ENCODE assay signal across 25 cellular contexts in the genomic region with DNA sequence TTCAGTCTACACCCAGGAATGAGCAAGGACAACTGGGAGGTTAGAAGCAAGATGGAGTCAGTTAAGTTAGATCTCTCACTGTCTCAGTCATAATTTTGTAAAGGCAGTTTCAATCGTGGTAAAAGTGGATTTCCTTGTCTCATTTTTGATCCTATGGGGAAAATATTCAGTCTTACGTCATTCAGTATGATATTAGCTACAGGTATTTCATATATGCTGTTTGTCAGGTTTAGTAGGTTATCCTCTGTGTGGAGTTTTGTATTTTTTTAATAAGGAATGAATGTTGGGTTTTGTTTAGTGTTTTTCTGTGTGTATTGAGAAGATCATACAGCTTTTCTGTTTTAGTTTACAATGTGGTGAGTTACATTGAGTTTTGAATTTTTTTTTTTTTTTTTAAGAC. TPM values are rescaled to one million over a fixed set of nuclear protein-coding genes. Genes with fewer than 3 reads are reported as not detected.
DNase-seq lines count a peak whose midpoint lies in the region; ATAC-seq and TF ChIP-seq lines count a peak whose summit lies in the region.
"Had no signal": no experiment of that assay in that cellular context is flagged by ENCODE, and none has a peak within 500 bp of the region (broad histone marks: within the 10 kb centered on the region; RNA-seq: fewer than 3 reads in every experiment).

No MANE protein-coding gene starts in this region.

- H3K36me3 Mint-ChIP-seq in WTC11 (no peaks in the 10 kb centered on the region; the same call in 1 of the 2 replicates), progenitor cell of endocrine pancreas (ENCODE audit: insufficient read depth) (peaks cover 7% of the 10 kb centered on the region)

- TF ChIP-seq RAD21 in Ishikawa (IDR thresholded peaks at IDR 0.05; ENCODE audit: low read depth) = no peak

- CTCF ChIA-PET in WTC11 (lab: Charles Lee) = interaction anchor here (1.0 to 1.7 kb wide), 3 partner anchors 50 to 126 kb away, joined by 3 to 5 read pairs (median 4); no protein-coding TSS in a partner anchor

- H3K4me3 Mint-ChIP-seq in WTC11 (no peak overlapping the region), progenitor cell of endocrine pancreas (ENCODE audit: low read depth) (no peak overlapping the region)
- H3K4me3 Mint-ChIP-seq: CD8-positive, alpha-beta memory T cell; GM23338; H9; HFFc6 had no signal

- no peak for TF ChIP-seq EP300 in Ishikawa (IDR thresholded peaks at IDR 0.05; ENCODE audit: borderline replicate concordance)

- TF ChIP-seq CTCF in WTC11 (IDR thresholded peaks at IDR 0.05) = no peak
- no peak for TF ChIP-seq CTCF in progenitor cell of endocrine pancreas (IDR thresholded peaks at IDR 0.05; ENCODE audit: unreplicated experiment)

- POLR2A ChIA-PET in WTC11 (lab: Charles Lee) = no interaction called here

- H3K9me3 Mint-ChIP-seq in WTC11 (no peaks in the 10 kb centered on the region; the same call in 1 of the 2 replicates), progenitor cell of endocrine pancreas (ENCODE audit: low read depth) (no peaks in the 10 kb centered on the region)
- H3K9me3 Mint-ChIP-seq: CD8-positive, alpha-beta memory T cell; GM23338; H9; HFFc6 had no signal

- no peak for ATAC-seq in WTC11
- peak; percentile 71 for ATAC-seq in esophagus mucosa
- ATAC-seq: GM23338, SK-N-SH treated with all-trans-retinoic acid at 6 μM for 48 hours had no signal

- DNase-seq in WTC11 (ENCODE audit: low spot score) (no peak), superior temporal gyrus (ENCODE audit: extremely low spot score) (peak; percentile 3), foreskin melanocyte (no peak), progenitor cell of endocrine pancreas (ENCODE audit: low spot score, unreplicated experiment) (no peak), NCI-H82 (lab: John Stamatoyannopoulos, UW) (no peak)
- DNase-seq: C1 segment of cervical spinal cord; CD8-positive, alpha-beta memory T cell; DMS53; H9; HFFc6; NCI-H1048; NCI-H1417; NCI-H1694; NCI-H2029 treated with DMSO at 0.1 percent for 48 hours; NCI-H526 treated with DMSO at 0.1 percent for 48 hours; Peyer's patch; SJCRH30 had no signal

- H3K4me1 Mint-ChIP-seq in WTC11 = peaks cover 52% of the 10 kb centered on the region
- peaks cover 22% of the 10 kb centered on the region for H3K4me1 Mint-ChIP-seq in progenitor cell of endocrine pancreas (ENCODE audit: low read depth)

- H3K27ac Mint-ChIP-seq in WTC11 (0 out of 2 replicates have a peak overlapping the region, but pooled peaks have one; percentile 2), progenitor cell of endocrine pancreas (no peak overlapping the region)
- H3K27ac Mint-ChIP-seq: HFFc6 had no signal

- no peaks in the 10 kb centered on the region for H3K27me3 Mint-ChIP-seq in WTC11 (ENCODE audit: low read depth)
- H3K27me3 Mint-ChIP-seq in progenitor cell of endocrine pancreas = no peaks in the 10 kb centered on the region
- H3K27me3 Mint-ChIP-seq: CD8-positive, alpha-beta memory T cell had no signal

TF ChIP-seq in Ishikawa, 13 proteins besides CTCF, POLR2A, EP300 and RAD21:
- TF ChIP-seq CEBPB (IDR thresholded peaks at IDR 0.05) (no peak), TEAD4 (IDR thresholded peaks at IDR 0.05) (peak; percentile 16; the same call in 1 of the 2 replicates), FOXM1 (IDR thresholded peaks at IDR 0.05; ENCODE audit: borderline replicate concordance, low read depth) (no peak)
- TF ChIP-seq, protein P1, sequence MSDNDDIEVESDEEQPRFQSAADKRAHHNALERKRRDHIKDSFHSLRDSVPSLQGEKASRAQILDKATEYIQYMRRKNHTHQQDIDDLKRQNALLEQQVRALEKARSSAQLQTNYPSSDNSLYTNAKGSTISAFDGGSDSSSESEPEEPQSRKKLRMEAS (IDR thresholded peaks at IDR 0.05) = no peak

TF ChIP-seq in WTC11, 78 proteins besides CTCF, POLR2A, EP300 and RAD21 (continues in another document):
- no peak for TF ChIP-seq TP53 (CRISPR knock-in tag; IDR thresholded peaks at IDR 0.05)
- TF ChIP-seq, protein P2, sequence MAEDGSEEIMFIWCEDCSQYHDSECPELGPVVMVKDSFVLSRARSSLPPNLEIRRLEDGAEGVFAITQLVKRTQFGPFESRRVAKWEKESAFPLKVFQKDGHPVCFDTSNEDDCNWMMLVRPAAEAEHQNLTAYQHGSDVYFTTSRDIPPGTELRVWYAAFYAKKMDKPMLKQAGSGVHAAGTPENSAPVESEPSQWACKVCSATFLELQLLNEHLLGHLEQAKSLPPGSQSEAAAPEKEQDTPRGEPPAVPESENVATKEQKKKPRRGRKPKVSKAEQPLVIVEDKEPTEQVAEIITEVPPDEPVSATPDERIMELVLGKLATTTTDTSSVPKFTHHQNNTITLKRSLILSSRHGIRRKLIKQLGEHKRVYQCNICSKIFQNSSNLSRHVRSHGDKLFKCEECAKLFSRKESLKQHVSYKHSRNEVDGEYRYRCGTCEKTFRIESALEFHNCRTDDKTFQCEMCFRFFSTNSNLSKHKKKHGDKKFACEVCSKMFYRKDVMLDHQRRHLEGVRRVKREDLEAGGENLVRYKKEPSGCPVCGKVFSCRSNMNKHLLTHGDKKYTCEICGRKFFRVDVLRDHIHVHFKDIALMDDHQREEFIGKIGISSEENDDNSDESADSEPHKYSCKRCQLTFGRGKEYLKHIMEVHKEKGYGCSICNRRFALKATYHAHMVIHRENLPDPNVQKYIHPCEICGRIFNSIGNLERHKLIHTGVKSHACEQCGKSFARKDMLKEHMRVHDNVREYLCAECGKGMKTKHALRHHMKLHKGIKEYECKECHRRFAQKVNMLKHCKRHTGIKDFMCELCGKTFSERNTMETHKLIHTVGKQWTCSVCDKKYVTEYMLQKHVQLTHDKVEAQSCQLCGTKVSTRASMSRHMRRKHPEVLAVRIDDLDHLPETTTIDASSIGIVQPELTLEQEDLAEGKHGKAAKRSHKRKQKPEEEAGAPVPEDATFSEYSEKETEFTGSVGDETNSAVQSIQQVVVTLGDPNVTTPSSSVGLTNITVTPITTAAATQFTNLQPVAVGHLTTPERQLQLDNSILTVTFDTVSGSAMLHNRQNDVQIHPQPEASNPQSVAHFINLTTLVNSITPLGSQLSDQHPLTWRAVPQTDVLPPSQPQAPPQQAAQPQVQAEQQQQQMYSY (CRISPR knock-in tag; IDR thresholded peaks at IDR 0.05) = no peak
- no peak for TF ChIP-seq CBFB (CRISPR knock-in tag; IDR thresholded peaks at IDR 0.05; ENCODE audit: low read depth)
- TF ChIP-seq, protein P3, sequence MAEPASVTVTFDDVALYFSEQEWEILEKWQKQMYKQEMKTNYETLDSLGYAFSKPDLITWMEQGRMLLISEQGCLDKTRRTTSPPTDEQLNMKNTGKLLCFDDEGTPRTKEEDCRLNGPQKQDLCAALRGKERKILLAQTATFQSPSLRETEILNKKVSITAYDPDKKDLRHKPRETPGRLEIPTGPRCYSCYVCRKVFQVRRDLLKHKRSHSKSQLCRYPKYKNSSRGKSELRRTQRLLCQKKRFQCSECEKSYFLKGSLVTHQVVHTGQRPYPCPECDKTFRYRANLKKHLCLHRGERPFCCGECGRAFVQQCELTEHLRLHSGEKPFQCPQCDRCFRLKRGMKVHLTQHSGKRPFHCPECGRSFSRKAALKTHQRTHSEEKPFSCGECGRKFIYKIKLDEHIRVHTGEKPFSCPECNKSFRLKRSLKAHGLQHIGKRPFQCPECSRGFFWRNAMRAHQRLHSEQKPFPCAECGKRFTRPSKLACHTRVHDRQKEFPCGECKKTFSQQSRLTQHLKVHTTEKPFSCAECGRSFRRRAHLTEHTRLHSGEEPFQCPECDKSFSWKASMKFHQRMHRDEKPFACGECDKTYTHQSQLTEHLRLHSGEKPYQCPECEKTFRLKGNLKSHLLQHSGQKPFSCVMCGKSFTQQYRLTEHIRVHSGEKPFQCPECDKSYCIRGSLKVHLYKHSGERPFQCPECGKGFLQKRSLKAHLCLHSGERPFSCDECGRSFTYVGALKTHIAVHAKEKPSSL (CRISPR knock-in tag; conservative IDR thresholded peaks at IDR 0.05) = no peak
- TF ChIP-seq OVOL2 (CRISPR knock-in tag; IDR thresholded peaks at IDR 0.05; ENCODE audit: borderline replicate concordance) = no peak
- no peak for TF ChIP-seq SOX15 (CRISPR knock-in tag; IDR thresholded peaks at IDR 0.05)
- no peak for TF ChIP-seq GABPB1 (CRISPR knock-in tag; IDR thresholded peaks at IDR 0.05)
- TF ChIP-seq MXD4 (CRISPR knock-in tag; IDR thresholded peaks at IDR 0.05; ENCODE audit: borderline replicate concordance) = no peak
- TF ChIP-seq NR1H2 (CRISPR knock-in tag; IDR thresholded peaks at IDR 0.05) = no peak
- TF ChIP-seq, protein P4, sequence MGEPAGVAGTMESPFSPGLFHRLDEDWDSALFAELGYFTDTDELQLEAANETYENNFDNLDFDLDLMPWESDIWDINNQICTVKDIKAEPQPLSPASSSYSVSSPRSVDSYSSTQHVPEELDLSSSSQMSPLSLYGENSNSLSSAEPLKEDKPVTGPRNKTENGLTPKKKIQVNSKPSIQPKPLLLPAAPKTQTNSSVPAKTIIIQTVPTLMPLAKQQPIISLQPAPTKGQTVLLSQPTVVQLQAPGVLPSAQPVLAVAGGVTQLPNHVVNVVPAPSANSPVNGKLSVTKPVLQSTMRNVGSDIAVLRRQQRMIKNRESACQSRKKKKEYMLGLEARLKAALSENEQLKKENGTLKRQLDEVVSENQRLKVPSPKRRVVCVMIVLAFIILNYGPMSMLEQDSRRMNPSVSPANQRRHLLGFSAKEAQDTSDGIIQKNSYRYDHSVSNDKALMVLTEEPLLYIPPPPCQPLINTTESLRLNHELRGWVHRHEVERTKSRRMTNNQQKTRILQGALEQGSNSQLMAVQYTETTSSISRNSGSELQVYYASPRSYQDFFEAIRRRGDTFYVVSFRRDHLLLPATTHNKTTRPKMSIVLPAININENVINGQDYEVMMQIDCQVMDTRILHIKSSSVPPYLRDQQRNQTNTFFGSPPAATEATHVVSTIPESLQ (CRISPR knock-in tag; IDR thresholded peaks at IDR 0.05) = no peak
- TF ChIP-seq CREM (CRISPR knock-in tag; IDR thresholded peaks at IDR 0.05) = no peak
- TF ChIP-seq, protein P5, sequence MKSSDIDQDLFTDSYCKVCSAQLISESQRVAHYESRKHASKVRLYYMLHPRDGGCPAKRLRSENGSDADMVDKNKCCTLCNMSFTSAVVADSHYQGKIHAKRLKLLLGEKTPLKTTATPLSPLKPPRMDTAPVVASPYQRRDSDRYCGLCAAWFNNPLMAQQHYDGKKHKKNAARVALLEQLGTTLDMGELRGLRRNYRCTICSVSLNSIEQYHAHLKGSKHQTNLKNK (CRISPR knock-in tag; IDR thresholded peaks at IDR 0.05) = no peak
- no peak for TF ChIP-seq NR3C1 (CRISPR knock-in tag; conservative IDR thresholded peaks at IDR 0.05; ENCODE audit: low read depth)
- TF ChIP-seq FOXJ3 (CRISPR knock-in tag; IDR thresholded peaks at IDR 0.05; ENCODE audit: borderline replicate concordance) = no peak

RNA-seq across cellular contexts. Expression of gene SPECC1L, which starts 11.8 kb away (rescaled TPM):
- total RNA-seq in WTC11 (2021) = 44.6 to 51.0 TPM (median 45.2 TPM) in 3 replicates
- total RNA-seq in esophagus mucosa = 33.4 TPM
- total RNA-seq in progenitor cell of endocrine pancreas = 87.7 and 96.9 TPM in 2 replicates

RNA-seq across cellular contexts. Expression of gene GGT5, which starts 37.5 kb away (rescaled TPM):
- total RNA-seq in WTC11 (2021) (0.09 to 0.32 TPM (median 0.20 TPM) in 3 replicates), esophagus mucosa (5.0 TPM), progenitor cell of endocrine pancreas (not detected in 2 replicates)
- total RNA-seq: A673; CD8-positive, alpha-beta memory T cell; Daoy; G401; GM23338; NCI-H460 had no signal
